Comparison of ENCODE assay signal across 22 cellular contexts in genomic region chr2:241897231-241897916, GRCh38. TPM values are rescaled to one million over a fixed set of nuclear protein-coding genes. Genes with fewer than 3 reads are reported as not detected.
DNase-seq lines count a peak whose midpoint lies in the region; ATAC-seq, FAIRE-seq and TF ChIP-seq lines count a peak whose summit lies in the region.
"Had no signal": no experiment of that assay in that cellular context is flagged by ENCODE, and none has a peak within 500 bp of the region (broad histone marks: within the 10 kb centered on the region; RNA-seq: fewer than 3 reads in every experiment).

No MANE protein-coding gene starts in this region.

- no peak overlapping the region for H3K4me2 ChIP-seq in mesenchymal stem cell (ENCODE audit: low read length, poor library complexity, severe bottlenecking)

- H3K4me3 ChIP-seq in RWPE2 (ENCODE audit: severe bottlenecking) (no peak overlapping the region), kidney (ENCODE audit: low read length in 2 of 2) (no peak overlapping the region), mesenchymal stem cell (ENCODE audit: insufficient read depth in 1 of 2, low read depth in 1 of 2, low read length in 2 of 2) (no peak overlapping the region), gastrocnemius medialis (no peak overlapping the region)
- H3K4me3 ChIP-seq: vagina had no signal

- no peak overlapping the region for H2BK12ac ChIP-seq in mesenchymal stem cell (ENCODE audit: low read length in 2 of 2)

- H4K91ac ChIP-seq in mesenchymal stem cell (ENCODE audit: low read length): no peak overlapping the region

- peak overlapping the region; percentile 87 for H3K27ac Mint-ChIP-seq in activated T-cell treated with anti-CD3 and anti-CD28 coated beads, Interleukin-2, amount 50 U/mL, for 24 hours
- peak overlapping the region; percentile 59 for H3K27ac Mint-ChIP-seq in stimulated activated naive B cell treated with anti-CD40 and anti-IgM and Interleukin-4, amounts not matched to agents 10 μg/mL and 1 μg/mL and 100 μg/mL, for 72 hours
- H3K27ac Mint-ChIP-seq: activated B cell treated with CpG ODN at 0.5 μM for 24 hours; dendritic cell treated with granulocyte-macrophage colony-stimulating factor and Interleukin-4, amounts not matched to agents 40 ng/mL and 50 ng/mL, for 4 days had no signal

- H3K36me3 ChIP-seq in RWPE2 (ENCODE audit: low read depth) (no peaks in the 10 kb centered on the region), kidney (ENCODE audit: control insufficient read depth in 1 of 2, insufficient read depth in 2 of 2, low read length in 2 of 2) (no peaks in the 10 kb centered on the region), mesenchymal stem cell (ENCODE audit: control insufficient read depth in 1 of 2, insufficient read depth in 2 of 2, low read depth in 1 of 2, low read length in 2 of 2) (no peaks in the 10 kb centered on the region), gastrocnemius medialis (no peaks in the 10 kb centered on the region)
- H3K36me3 ChIP-seq: neutrophil, vagina had no signal

- no peak overlapping the region for H2BK15ac ChIP-seq in mesenchymal stem cell (ENCODE audit: low read depth, poor library complexity, severe bottlenecking)

- no peak overlapping the region for H3K4ac ChIP-seq in mesenchymal stem cell (ENCODE audit: low read depth in 1 of 2, low read length in 2 of 2)

- no peak for ATAC-seq in RWPE2 (ENCODE audit: low read depth)
- no peak for ATAC-seq in stimulated activated naive B cell treated with anti-CD40 and anti-IgM and Interleukin-4, amounts not matched to agents 10 μg/mL and 1 μg/mL and 100 μg/mL, for 72 hours (replicated peaks)
- ATAC-seq in gastrocnemius medialis: no peak
- no peak for ATAC-seq in GM18502 (IDR thresholded peaks at IDR 0.05; ENCODE audit: poor library complexity, unreplicated experiment)
- ATAC-seq: Panc1 had no signal

- H3K9me3 Mint-ChIP-seq in activated T-cell treated with anti-CD3 and anti-CD28 coated beads, Interleukin-2, amount 50 U/mL, for 24 hours: no peaks in the 10 kb centered on the region
- peaks cover 0 to 1% of the 10 kb centered on the region in 2 donors for H3K9me3 Mint-ChIP-seq in stimulated activated naive B cell treated with anti-CD40 and anti-IgM and Interleukin-4, amounts not matched to agents 10 μg/mL and 1 μg/mL and 100 μg/mL, for 72 hours
- H3K9me3 Mint-ChIP-seq: activated B cell treated with CpG ODN at 0.5 μM for 24 hours; dendritic cell treated with granulocyte-macrophage colony-stimulating factor and Interleukin-4, amounts not matched to agents 40 ng/mL and 50 ng/mL, for 4 days had no signal

- H3K27me3 Mint-ChIP-seq in activated T-cell treated with anti-CD3 and anti-CD28 coated beads, Interleukin-2, amount 50 U/mL, for 24 hours: peaks cover 3% of the 10 kb centered on the region
- H3K27me3 Mint-ChIP-seq in stimulated activated naive B cell treated with anti-CD40 and anti-IgM and Interleukin-4, amounts not matched to agents 10 μg/mL and 1 μg/mL and 100 μg/mL, for 72 hours: no peaks in the 10 kb centered on the region
- H3K27me3 Mint-ChIP-seq: activated B cell treated with CpG ODN at 0.5 μM for 24 hours had no signal

- H3K27me3 ChIP-seq in RWPE2 (ENCODE audit: insufficient read depth, poor library complexity, severe bottlenecking) (no peaks in the 10 kb centered on the region), mesenchymal stem cell (ENCODE audit: control insufficient read depth in 1 of 2, insufficient read depth in 1 of 2, low read length in 2 of 2) (peaks cover 26 to 27% of the 10 kb centered on the region in 2 experiments), gastrocnemius medialis (peaks cover 5 to 33% (median 15%) of the 10 kb centered on the region in 3 donors)
- H3K27me3 ChIP-seq: vagina had no signal

- H3K18ac ChIP-seq in mesenchymal stem cell (ENCODE audit: low read depth in 1 of 2, low read length in 2 of 2): no peak overlapping the region

- WGBS in mesenchymal stem cell: 95% methylated on average over 17 of the region's 17 CpGs

- intact Hi-C loops in kidney (cut with DNase I) (no loop called here), gastrocnemius medialis (cut with DNase I; ENCODE audit: low total_unique reads) (no loop called here)

- H3K4me3 Mint-ChIP-seq in activated T-cell treated with anti-CD3 and anti-CD28 coated beads, Interleukin-2, amount 50 U/mL, for 24 hours: no peak overlapping the region
- H3K4me3 Mint-ChIP-seq in stimulated activated naive B cell treated with anti-CD40 and anti-IgM and Interleukin-4, amounts not matched to agents 10 μg/mL and 1 μg/mL and 100 μg/mL, for 72 hours: no peak overlapping the region
- H3K4me3 Mint-ChIP-seq: activated B cell treated with CpG ODN at 0.5 μM for 24 hours; dendritic cell treated with granulocyte-macrophage colony-stimulating factor and Interleukin-4, amounts not matched to agents 40 ng/mL and 50 ng/mL, for 4 days had no signal

- peaks cover 12% of the 10 kb centered on the region for H3K4me1 Mint-ChIP-seq in activated T-cell treated with anti-CD3 and anti-CD28 coated beads, Interleukin-2, amount 50 U/mL, for 24 hours (ENCODE audit: low read depth)
- peaks cover 9 to 20% of the 10 kb centered on the region in 2 donors for H3K4me1 Mint-ChIP-seq in stimulated activated naive B cell treated with anti-CD40 and anti-IgM and Interleukin-4, amounts not matched to agents 10 μg/mL and 1 μg/mL and 100 μg/mL, for 72 hours

- peaks cover 6% of the 10 kb centered on the region for H3K4me1 ChIP-seq in RWPE2 (ENCODE audit: insufficient read depth, poor library complexity, severe bottlenecking)
- peaks cover 0 to 9% of the 10 kb centered on the region in 2 donors for H3K4me1 ChIP-seq in kidney (ENCODE audit: control insufficient read depth in 1 of 2, insufficient read depth in 1 of 2, low read depth in 1 of 2, low read length in 2 of 2)
- peaks cover 18% of the 10 kb centered on the region for H3K4me1 ChIP-seq in mesenchymal stem cell (ENCODE audit: control insufficient read depth, insufficient read depth, low read depth, low read length)
- peaks cover 7 to 12% of the 10 kb centered on the region in 2 donors for H3K4me1 ChIP-seq in gastrocnemius medialis

- H3K27ac ChIP-seq in RWPE2 (ENCODE audit: poor library complexity, severe bottlenecking): no peak overlapping the region
- H3K27ac ChIP-seq in kidney (ENCODE audit: low read depth in 2 of 2, low read length in 2 of 2): no peak overlapping the region
- H3K27ac ChIP-seq in mesenchymal stem cell (ENCODE audit: low read length, poor library complexity, severe bottlenecking): no peak overlapping the region
- no peak overlapping the region for H3K27ac ChIP-seq in gastrocnemius medialis
- H3K27ac ChIP-seq: neutrophil had no signal

- FAIRE-seq in kidney (lab: Jason Lieb, UNC): no peak

- DNase-seq in activated T-cell treated with anti-CD3 and anti-CD28 coated beads, Interleukin-2, amount 50 U/mL, for 24 hours: no peak
- DNase-seq in activated T-cell treated with anti-CD3 and anti-CD28 coated beads for 4 hours: no peak
- DNase-seq in RWPE2 (ENCODE audit: low spot score): peak; percentile 47
- DNase-seq in kidney: peak; percentile 59
- DNase-seq in stimulated activated naive B cell treated with anti-CD40 and anti-IgM and Interleukin-4, amounts not matched to agents 10 μg/mL and 1 μg/mL and 100 μg/mL, for 72 hours: no peak
- no peak for DNase-seq in mesenchymal stem cell
- DNase-seq in gastrocnemius medialis: no peak
- DNase-seq: activated B cell treated with CpG ODN at 0.5 μM for 24 hours; activated effector memory CD4-positive, alpha-beta T cell treated with Interleukin-2 at 50 U/mL for 16 hours; Calu3; GF-D8; IMR-90; MV-4-11; NCI-H2107; NCI-H774 had no signal

- no peak overlapping the region for H3K23ac ChIP-seq in mesenchymal stem cell (ENCODE audit: low read length in 2 of 2)

- no peak overlapping the region for H3K9ac ChIP-seq in kidney (ENCODE audit: low read length in 2 of 2)
- H3K9ac ChIP-seq in mesenchymal stem cell (ENCODE audit: low read length): no peak overlapping the region

- no peaks in the 10 kb centered on the region for H3K79me1 ChIP-seq in mesenchymal stem cell (replicated peaks; ENCODE audit: low read length, poor library complexity, severe bottlenecking)

- H3K9me3 ChIP-seq in RWPE2 (ENCODE audit: severe bottlenecking) (peaks cover 3% of the 10 kb centered on the region), kidney (ENCODE audit: control insufficient read depth in 1 of 2, low read length in 2 of 2) (no peaks in the 10 kb centered on the region), mesenchymal stem cell (ENCODE audit: control insufficient read depth, low read length) (no peaks in the 10 kb centered on the region), gastrocnemius medialis (no peaks in the 10 kb centered on the region)
- H3K9me3 ChIP-seq: neutrophil, vagina had no signal

- in situ Hi-C loops in gastrocnemius medialis (cut with MboI; ENCODE audit: low sequenced_read_pairs in 4 of 4): no loop called here

- TF ChIP-seq CTCF in RWPE2 (IDR thresholded peaks at IDR 0.05; ENCODE audit: poor library complexity, severe bottlenecking) (no peak), kidney (IDR thresholded peaks at IDR 0.05; ENCODE audit: borderline replicate concordance, extremely low read depth, insufficient read depth) (no peak), gastrocnemius medialis (IDR thresholded peaks at IDR 0.05 in 4 of 5, conservative IDR thresholded peaks at IDR 0.05 in 1 of 5) (no peak)

- no peak for TF ChIP-seq POLR2A in gastrocnemius medialis (IDR thresholded peaks at IDR 0.05)

- H2AFZ ChIP-seq in mesenchymal stem cell (ENCODE audit: low read depth, low read length): no peak overlapping the region

- no peak overlapping the region for H2BK120ac ChIP-seq in mesenchymal stem cell (ENCODE audit: low read depth, low read length)

- H2AK5ac ChIP-seq in mesenchymal stem cell (ENCODE audit: low read length, severe bottlenecking): no peak overlapping the region

- no peak overlapping the region for H3K14ac ChIP-seq in mesenchymal stem cell (ENCODE audit: low read length in 2 of 2)

- peaks cover 26% of the 10 kb centered on the region for H3K36me3 Mint-ChIP-seq in activated T-cell treated with anti-CD3 and anti-CD28 coated beads, Interleukin-2, amount 50 U/mL, for 24 hours (ENCODE audit: low read depth)
- H3K36me3 Mint-ChIP-seq in stimulated activated naive B cell treated with anti-CD40 and anti-IgM and Interleukin-4, amounts not matched to agents 10 μg/mL and 1 μg/mL and 100 μg/mL, for 72 hours: peaks cover 13 to 37% of the 10 kb centered on the region in 2 donors

- no peak overlapping the region for H2BK5ac ChIP-seq in mesenchymal stem cell (ENCODE audit: low read depth, low read length, poor library complexity, severe bottlenecking)

- H4K8ac ChIP-seq in mesenchymal stem cell (ENCODE audit: low read length): no peak overlapping the region

RNA-seq across cellular contexts. Expression of gene RTP5, which starts 27.8 kb away (rescaled TPM):
- total RNA-seq in kidney: 0.13 TPM
- polyA plus RNA-seq in kidney (ENCODE audit: insufficient read depth, low read depth, low replicate concordance): not detected
- polyA plus RNA-seq in mesenchymal stem cell (2013, experiment 1 of 2): not detected
- not detected for polyA plus RNA-seq in mesenchymal stem cell (2013, experiment 2 of 2)
- not detected for total RNA-seq in gastrocnemius medialis
- total RNA-seq: activated B cell treated with CpG ODN at 0.5 μM for 24 hours, Calu3, IMR-90, skeletal muscle tissue, vagina had no signal
- polyA plus RNA-seq: AG04450, IMR-90 had no signal

RNA-seq across cellular contexts. Expression of gene PDCD1, which starts 38.7 kb away (rescaled TPM):
- total RNA-seq in kidney: 1.6 TPM
- 0.49 TPM for polyA plus RNA-seq in kidney (ENCODE audit: insufficient read depth, low read depth, low replicate concordance)
- polyA plus RNA-seq in mesenchymal stem cell (2013, experiment 1 of 2): not detected
- polyA plus RNA-seq in mesenchymal stem cell (2013, experiment 2 of 2): not detected
- total RNA-seq in gastrocnemius medialis: under 1 TPM in 1 of 4 donors, not detected in 3; 0.13 TPM
- total RNA-seq: Calu3, IMR-90, skeletal muscle tissue had no signal
- polyA plus RNA-seq: AG04450, IMR-90 had no signal

Comparison
In these comparisons a context has a peak if more than half of its experiments do, and no peak if none do; other contexts are left out.
1. DNase-seq: peak in RWPE2 (single experiment) and kidney (single experiment); none in activated T-cell treated with anti-CD3 and anti-CD28 coated beads, Interleukin-2, amount 50 U/mL, for 24 hours (single experiment), activated T-cell treated with anti-CD3 and anti-CD28 coated beads for 4 hours (single experiment), stimulated activated naive B cell treated with anti-CD40 and anti-IgM and Interleukin-4, amounts not matched to agents 10 μg/mL and 1 μg/mL and 100 μg/mL, for 72 hours (single experiment), mesenchymal stem cell (single experiment) and gastrocnemius medialis (0 of 2).